Comparison of ENCODE assay signal across 8 cellular contexts in genomic region chr7:139043823-139044812, GRCh38. TPM values are rescaled to one million over a fixed set of nuclear protein-coding genes. Genes with fewer than 3 reads are reported as not detected.
DNase-seq lines count a peak whose midpoint lies in the region; ATAC-seq and TF ChIP-seq lines count a peak whose summit lies in the region.

No MANE protein-coding gene starts in this region.

- no peak for TF ChIP-seq CTCF in upper lobe of left lung (IDR thresholded peaks at IDR 0.05)

- POLR2A ChIA-PET in activated CD4-positive, alpha-beta memory T cell treated with anti-CD3 and anti-CD28 coated beads, Interleukin-2, amount 10 ng/mL, durations not matched to agents 7 days and 5 days (lab: Charles Lee), result interaction anchor here (0.8 to 11.9 kb wide), 9 partner anchors 10 to 319 kb away, joined by 3 to 171 read pairs (median 4); partner anchors contain the start of gene ZC3HAV1L

- peaks cover 12% of the 10 kb centered on the region; the same call in 1 of the 2 replicates for H4K20me1 ChIP-seq in BLaER1

- H3K4me3 Mint-ChIP-seq in activated CD4-positive, alpha-beta memory T cell treated with anti-CD3 and anti-CD28 coated beads, Interleukin-2, amount 10 ng/mL, durations not matched to agents 7 days and 5 days, result peak overlapping the region; percentile 58

- H3K36me3 ChIP-seq in BLaER1 (peaks cover 49% of the 10 kb centered on the region), KOPT-K1 (ENCODE audit: insufficient read depth, low read length) (peaks cover 64% of the 10 kb centered on the region), upper lobe of left lung (peaks cover 14 to 33% (median 30%) of the 10 kb centered on the region in 4 donors)

- peaks cover 78% of the 10 kb centered on the region for H3K4me1 Mint-ChIP-seq in activated CD4-positive, alpha-beta memory T cell treated with anti-CD3 and anti-CD28 coated beads, Interleukin-2, amount 10 ng/mL, durations not matched to agents 7 days and 5 days

- H3K27me3 ChIP-seq in BLaER1 (no peaks in the 10 kb centered on the region), upper lobe of left lung (no peaks in the 10 kb centered on the region)

- no peak for ATAC-seq in upper lobe of left lung (ENCODE audit: low FRiP score in 2 of 2)

- no peak for TF ChIP-seq POLR2A in upper lobe of left lung (IDR thresholded peaks at IDR 0.05)

- no peak for TF ChIP-seq EP300 in upper lobe of left lung (IDR thresholded peaks at IDR 0.05)

- WGBS in upper lobe of left lung, 2 donors, result 44 to 47% methylated on average over 14 of the region's 14 CpGs

- peak overlapping the region; percentile 63 for H3K4me2 ChIP-seq in BLaER1

- CTCF ChIA-PET in activated CD4-positive, alpha-beta memory T cell treated with anti-CD3 and anti-CD28 coated beads, Interleukin-2, amount 10 ng/mL, durations not matched to agents 7 days and 5 days (lab: Charles Lee), result interaction anchor here (0.6 to 2.7 kb wide), 7 partner anchors 9 to 157 kb away, joined by 3 to 17 read pairs (median 5); no protein-coding TSS in a partner anchor

- peak overlapping the region; percentile 80 for H3K27ac Mint-ChIP-seq in activated CD4-positive, alpha-beta memory T cell treated with anti-CD3 and anti-CD28 coated beads, Interleukin-2, amount 10 ng/mL, durations not matched to agents 7 days and 5 days

- H3K36me3 Mint-ChIP-seq in activated CD4-positive, alpha-beta memory T cell treated with anti-CD3 and anti-CD28 coated beads, Interleukin-2, amount 10 ng/mL, durations not matched to agents 7 days and 5 days (ENCODE audit: low read depth), result peaks cover 72% of the 10 kb centered on the region

- H3K9me3 ChIP-seq in BLaER1 (no peaks in the 10 kb centered on the region), KOPT-K1 (ENCODE audit: insufficient read depth, low read length, poor library complexity, severe bottlenecking) (no peaks in the 10 kb centered on the region), upper lobe of left lung (no peaks in the 10 kb centered on the region)

- H3K27ac ChIP-seq in BLaER1 (peak overlapping the region; percentile 29; the same call in 1 of the 2 replicates), KOPT-K1 (ENCODE audit: low read depth, low read length, poor library complexity, severe bottlenecking) (peak overlapping the region; percentile 41), upper lobe of left lung (peak overlapping the region; percentile 8 to 66 (median 56))

- no peak overlapping the region for H3K4me3 ChIP-seq in BLaER1
- H3K4me3 ChIP-seq in upper lobe of left lung, result no peak overlapping the region

- DNase-seq in activated CD4-positive, alpha-beta memory T cell treated with anti-CD3 and anti-CD28 coated beads, Interleukin-2, amount 10 ng/mL, durations not matched to agents 7 days and 5 days, result peak; percentile 85
- DNase-seq in iris pigment epithelial cell (ENCODE audit: low read depth), result peak; percentile 68
- DNase-seq in upper lobe of left lung, result no peak
- no peak for DNase-seq in NCI-H1930 (lab: John Stamatoyannopoulos, UW)
- DNase-seq in DMS114 treated with DMSO at 0.1 percent for 48 hours (lab: John Stamatoyannopoulos, UW; ENCODE audit: unreplicated experiment), result no peak
- DNase-seq in HK-2 (ENCODE audit: unreplicated experiment), result no peak

- no peaks in the 10 kb centered on the region for H3K9me3 Mint-ChIP-seq in activated CD4-positive, alpha-beta memory T cell treated with anti-CD3 and anti-CD28 coated beads, Interleukin-2, amount 10 ng/mL, durations not matched to agents 7 days and 5 days

- H3K27me3 Mint-ChIP-seq in activated CD4-positive, alpha-beta memory T cell treated with anti-CD3 and anti-CD28 coated beads, Interleukin-2, amount 10 ng/mL, durations not matched to agents 7 days and 5 days, result peaks cover 2% of the 10 kb centered on the region

- H3K4me1 ChIP-seq in BLaER1 (peaks cover 45% of the 10 kb centered on the region), upper lobe of left lung (peaks cover 9 to 18% (median 13%) of the 10 kb centered on the region in 4 donors)

- H3K9ac ChIP-seq in BLaER1, result no peak overlapping the region

RNA-seq across cellular contexts. Expression of gene ZC3HAV1L, which starts 8.3 kb away (rescaled TPM):
- 10 to 100 TPM; 16.7 to 17.8 TPM for total RNA-seq in activated CD4-positive, alpha-beta memory T cell treated with anti-CD3 and anti-CD28 coated beads, Interleukin-2, amount 10 ng/mL, durations not matched to agents 7 days and 5 days
- total RNA-seq in upper lobe of left lung, result 10 to 100 TPM in 2 of 6 donors, 1 to 10 TPM in 4; 3.4 to 12.6 (median 8.3) TPM

Comparison
In these comparisons a context has a peak if more than half of its experiments do, and no peak if none do; other contexts are left out.
1. DNase-seq: peak in activated CD4-positive, alpha-beta memory T cell treated with anti-CD3 and anti-CD28 coated beads, Interleukin-2, amount 10 ng/mL, durations not matched to agents 7 days and 5 days (single experiment) and iris pigment epithelial cell (single experiment); none in upper lobe of left lung (0 of 2), NCI-H1930 (0 of 2), DMS114 treated with DMSO at 0.1 percent for 48 hours (single experiment) and HK-2 (single experiment).
2. Peak in every context shown above with its lines, with median percentiles within 50 percentile points of each other: H3K27ac ChIP-seq.